In genomic region chr1:24086466-24086865, GRCh38 we compare ENCODE assay signal across 30 cellular contexts. TPM values are rescaled to one million over a fixed set of nuclear protein-coding genes. Genes with fewer than 3 reads are reported as not detected.
"Had no signal": no experiment of that assay in that cellular context is flagged by ENCODE, and none has a peak within 500 bp of the region (broad histone marks: within the 10 kb centered on the region; RNA-seq: fewer than 3 reads in every experiment).

No MANE protein-coding gene starts in this region.

- H3K4me2 ChIP-seq: neural progenitor cell had no signal

- H3K4me1 Mint-ChIP-seq: natural killer cell; neural progenitor cell; stimulated activated effector memory CD8-positive, alpha-beta T cell treated with anti-CD3 and anti-CD28 coated beads, Interleukin-12 subunit alpha, Interleukin-12 subunit beta, amount 100 ng/mL, for 72 hours; stimulated activated naive B cell treated with anti-CD40 and anti-IgM and Interleukin-4, amounts not matched to agents 10 μg/mL and 1 μg/mL and 100 μg/mL, for 72 hours had no signal

- H3K9me3 ChIP-seq: neutrophil, pancreas, prostate gland, right lobe of liver, sigmoid colon, stomach, thoracic aorta, thyroid gland, tibial nerve, upper lobe of left lung, vagina had no signal

- H3K36me3 ChIP-seq: neural progenitor cell, neutrophil, pancreas, prostate gland, right lobe of liver, sigmoid colon, stomach, thoracic aorta, thyroid gland, tibial nerve, upper lobe of left lung, vagina had no signal

- H2AFZ ChIP-seq: neural progenitor cell had no signal

- H3K9ac ChIP-seq: neural progenitor cell had no signal

- H3K27me3 Mint-ChIP-seq: stimulated activated naive CD8-positive, alpha-beta T cell treated with anti-CD3 and anti-CD28 coated beads, Interleukin-15, Interleukin-2, amounts not matched to agents 100 ng/mL and 50 ng/mL, for 24 hours had no signal

- H3K27ac Mint-ChIP-seq: natural killer cell; nephron; neural progenitor cell; stimulated activated effector memory CD8-positive, alpha-beta T cell treated with anti-CD3 and anti-CD28 coated beads, Interleukin-12 subunit alpha, Interleukin-12 subunit beta, amount 100 ng/mL, for 72 hours; stimulated activated naive B cell treated with anti-CD40 and anti-IgM and Interleukin-4, amounts not matched to agents 10 μg/mL and 1 μg/mL and 100 μg/mL, for 72 hours; stimulated activated naive CD8-positive, alpha-beta T cell treated with anti-CD3 and anti-CD28 coated beads, Interleukin-15, Interleukin-2, amounts not matched to agents 100 ng/mL and 50 ng/mL, for 24 hours had no signal

- DNase-seq: natural killer cell; nucleus accumbens; pancreas; sigmoid colon; small intestine; stimulated activated CD4-positive, alpha-beta T cell treated with anti-CD3 and anti-CD28 coated beads, Interleukin-15, amount 100 ng/mL, for 24 hours; stimulated activated CD4-positive, alpha-beta T cell treated with anti-CD3 and anti-CD28 coated beads, Interleukin-2, amount 100 ng/mL, for 24 hours; stimulated activated CD4-positive, alpha-beta T cell treated with anti-CD3 and anti-CD28 coated beads, Interleukin-2, amount 100 ng/mL, for 48 hours; stimulated activated CD4-positive, alpha-beta T cell treated with anti-CD3 and anti-CD28 coated beads, Interleukin-4, amount 100 ng/mL, for 24 hours; stimulated activated naive B cell treated with anti-CD40 and anti-IgM and Interleukin-4, amounts not matched to agents 10 μg/mL and 1 μg/mL and 100 μg/mL, for 72 hours; stimulated activated naive CD4-positive, alpha-beta T cell treated with Interleukin-2 at 50 U/mL for 16 hours; stomach; thyroid gland; trophoblast cell had no signal

- H3K9me3 Mint-ChIP-seq: natural killer cell; nephron; neural progenitor cell; stimulated activated effector memory CD8-positive, alpha-beta T cell treated with anti-CD3 and anti-CD28 coated beads, Interleukin-12 subunit alpha, Interleukin-12 subunit beta, amount 100 ng/mL, for 72 hours; stimulated activated naive B cell treated with anti-CD40 and anti-IgM and Interleukin-4, amounts not matched to agents 10 μg/mL and 1 μg/mL and 100 μg/mL, for 72 hours; stimulated activated naive CD8-positive, alpha-beta T cell treated with anti-CD3 and anti-CD28 coated beads, Interleukin-15, Interleukin-2, amounts not matched to agents 100 ng/mL and 50 ng/mL, for 24 hours had no signal

- H3K4me3 ChIP-seq: neural progenitor cell, pancreas, prostate gland, right lobe of liver, sigmoid colon, stomach, thoracic aorta, thyroid gland, tibial nerve, upper lobe of left lung, vagina had no signal

- ATAC-seq: natural killer cell; pancreas; right cardiac atrium; right lobe of liver; stimulated activated naive B cell treated with anti-CD40 and anti-IgM and Interleukin-4, amounts not matched to agents 10 μg/mL and 1 μg/mL and 100 μg/mL, for 72 hours had no signal

- H3K4me3 Mint-ChIP-seq: natural killer cell; nephron; neural progenitor cell; stimulated activated effector memory CD8-positive, alpha-beta T cell treated with anti-CD3 and anti-CD28 coated beads, Interleukin-12 subunit alpha, Interleukin-12 subunit beta, amount 100 ng/mL, for 72 hours; stimulated activated naive B cell treated with anti-CD40 and anti-IgM and Interleukin-4, amounts not matched to agents 10 μg/mL and 1 μg/mL and 100 μg/mL, for 72 hours; stimulated activated naive CD8-positive, alpha-beta T cell treated with anti-CD3 and anti-CD28 coated beads, Interleukin-15, Interleukin-2, amounts not matched to agents 100 ng/mL and 50 ng/mL, for 24 hours had no signal

- H3K4me1 ChIP-seq: neural progenitor cell, pancreas, prostate gland, sigmoid colon, stomach, tibial nerve, vagina had no signal

- H3K27me3 ChIP-seq: neural progenitor cell, neutrophil, pancreas, right lobe of liver, sigmoid colon, stomach, thyroid gland, tibial nerve, upper lobe of left lung, vagina had no signal

- H3K36me3 Mint-ChIP-seq: natural killer cell; neural progenitor cell; stimulated activated effector memory CD8-positive, alpha-beta T cell treated with anti-CD3 and anti-CD28 coated beads, Interleukin-12 subunit alpha, Interleukin-12 subunit beta, amount 100 ng/mL, for 72 hours; stimulated activated naive B cell treated with anti-CD40 and anti-IgM and Interleukin-4, amounts not matched to agents 10 μg/mL and 1 μg/mL and 100 μg/mL, for 72 hours had no signal

- H3K27ac ChIP-seq: neural progenitor cell, neutrophil, pancreas, prostate gland, right lobe of liver, sigmoid colon, stomach, thoracic aorta, thyroid gland, tibial nerve, upper lobe of left lung, vagina had no signal

RNA-seq across cellular contexts. Expression of gene MYOM3, which starts 25.5 kb away (rescaled TPM):
- total RNA-seq: osteocyte had no signal
- polyA plus RNA-seq: neural cell had no signal

RNA-seq across cellular contexts. Expression of gene IL22RA1, which starts 56.5 kb away (rescaled TPM):
- total RNA-seq: natural killer cell, osteocyte, skeletal muscle tissue, temporal lobe, tibial nerve had no signal
- polyA plus RNA-seq: neural cell had no signal
